ENCODE assay signal across 1 cellular context in the genomic region with DNA sequence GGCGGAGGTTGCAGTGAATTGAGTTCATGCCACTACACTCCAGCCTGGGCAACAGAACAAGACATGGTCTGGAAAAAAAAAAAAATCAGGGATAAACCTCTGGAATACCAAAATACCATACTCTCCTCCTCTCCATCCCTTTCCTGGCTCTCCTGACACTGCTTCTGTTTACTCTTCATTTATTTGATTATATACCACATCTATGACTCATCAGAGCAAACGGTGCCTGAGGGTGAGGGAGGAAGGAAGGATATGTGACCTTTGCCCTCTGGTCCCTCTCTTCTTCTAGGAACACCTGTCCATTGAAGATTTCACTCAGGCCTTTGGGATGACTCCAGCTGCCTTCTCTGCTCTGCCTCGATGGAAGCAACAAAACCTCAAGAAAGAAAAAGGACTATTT.
A peak's percentile ranks its signal among the peaks of the same experiment; 100 is the strongest.
TF ChIP-seq lines count a peak whose summit lies in the region.

No MANE protein-coding gene starts in this region.

TF ChIP-seq in HepG2, 621 proteins besides CTCF, POLR2A, EP300 and RAD21 (continued from another document and continues in another):
- TF ChIP-seq, protein P1, sequence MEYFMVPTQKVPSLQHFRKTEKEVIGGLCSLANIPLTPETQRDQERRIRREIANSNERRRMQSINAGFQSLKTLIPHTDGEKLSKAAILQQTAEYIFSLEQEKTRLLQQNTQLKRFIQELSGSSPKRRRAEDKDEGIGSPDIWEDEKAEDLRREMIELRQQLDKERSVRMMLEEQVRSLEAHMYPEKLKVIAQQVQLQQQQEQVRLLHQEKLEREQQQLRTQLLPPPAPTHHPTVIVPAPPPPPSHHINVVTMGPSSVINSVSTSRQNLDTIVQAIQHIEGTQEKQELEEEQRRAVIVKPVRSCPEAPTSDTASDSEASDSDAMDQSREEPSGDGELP (IDR thresholded peaks at IDR 0.05; ENCODE audit: borderline replicate concordance, low read depth), result 0 out of 2 replicates have a peak, but pooled peaks have one; percentile 53
- TF ChIP-seq GABPA (IDR thresholded peaks at IDR 0.05; ENCODE audit: low read depth, low read length), result no peak
- TF ChIP-seq GABPA (CRISPR knock-in tag; IDR thresholded peaks at IDR 0.05; ENCODE audit: low read depth), result peak; percentile 37; the same call in 1 of the 2 replicates
- TF ChIP-seq RXRB (CRISPR knock-in tag; IDR thresholded peaks at IDR 0.05; ENCODE audit: borderline replicate concordance), result peak; percentile 85
- TF ChIP-seq RBM22 (optimal IDR thresholded peaks at IDR 0.05; ENCODE audit: low read length), result peak; percentile 49
- TF ChIP-seq ZFP37 (CRISPR knock-in tag; IDR thresholded peaks at IDR 0.05; ENCODE audit: borderline replicate concordance), result no peak
- peak; percentile 74 for TF ChIP-seq DPF2 (CRISPR knock-in tag; IDR thresholded peaks at IDR 0.05; ENCODE audit: borderline replicate concordance, low read depth)
- TF ChIP-seq ZFP90 (CRISPR knock-in tag; IDR thresholded peaks at IDR 0.05; ENCODE audit: borderline replicate concordance), result no peak
- no peak for TF ChIP-seq KLF6 (CRISPR knock-in tag; IDR thresholded peaks at IDR 0.05)
- TF ChIP-seq CREM (IDR thresholded peaks at IDR 0.05), result peak; percentile 39; the same call in 1 of the 2 replicates
- no peak for TF ChIP-seq CREM (CRISPR knock-in tag; IDR thresholded peaks at IDR 0.05)
- TF ChIP-seq FOSL2 (CRISPR knock-in tag; IDR thresholded peaks at IDR 0.05), result peak; percentile 99
- TF ChIP-seq CCDC6 (CRISPR knock-in tag; IDR thresholded peaks at IDR 0.05), result no peak
- no peak for TF ChIP-seq SYNCRIP (IDR thresholded peaks at IDR 0.05; ENCODE audit: insufficient read depth, low read depth, low read length)
- peak; percentile 57 for TF ChIP-seq NCOA2 (CRISPR knock-in tag; IDR thresholded peaks at IDR 0.05)
- 0 out of 2 replicates have a peak, but pooled peaks have one; percentile 12 for TF ChIP-seq KAT8 (CRISPR knock-in tag; IDR thresholded peaks at IDR 0.05)
- TF ChIP-seq, protein P2, sequence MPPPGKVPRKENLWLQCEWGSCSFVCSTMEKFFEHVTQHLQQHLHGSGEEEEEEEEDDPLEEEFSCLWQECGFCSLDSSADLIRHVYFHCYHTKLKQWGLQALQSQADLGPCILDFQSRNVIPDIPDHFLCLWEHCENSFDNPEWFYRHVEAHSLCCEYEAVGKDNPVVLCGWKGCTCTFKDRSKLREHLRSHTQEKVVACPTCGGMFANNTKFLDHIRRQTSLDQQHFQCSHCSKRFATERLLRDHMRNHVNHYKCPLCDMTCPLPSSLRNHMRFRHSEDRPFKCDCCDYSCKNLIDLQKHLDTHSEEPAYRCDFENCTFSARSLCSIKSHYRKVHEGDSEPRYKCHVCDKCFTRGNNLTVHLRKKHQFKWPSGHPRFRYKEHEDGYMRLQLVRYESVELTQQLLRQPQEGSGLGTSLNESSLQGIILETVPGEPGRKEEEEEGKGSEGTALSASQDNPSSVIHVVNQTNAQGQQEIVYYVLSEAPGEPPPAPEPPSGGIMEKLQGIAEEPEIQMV (CRISPR knock-in tag; IDR thresholded peaks at IDR 0.05; ENCODE audit: low read depth), result no peak
- 0 out of 2 replicates have a peak, but pooled peaks have one; percentile 33 for TF ChIP-seq ZSCAN29 (CRISPR knock-in tag; conservative IDR thresholded peaks at IDR 0.05)
- TF ChIP-seq ZNF772 (CRISPR knock-in tag; IDR thresholded peaks at IDR 0.05), result 0 out of 2 replicates have a peak, but pooled peaks have one; percentile 37
- peak; percentile 82; the same call in 1 of the 2 replicates for TF ChIP-seq JUN (CRISPR knock-in tag; IDR thresholded peaks at IDR 0.05)
- no peak for TF ChIP-seq FOXP1 (IDR thresholded peaks at IDR 0.05)
- peak; percentile 56 for TF ChIP-seq FOXP1 (CRISPR knock-in tag; IDR thresholded peaks at IDR 0.05)
- TF ChIP-seq HMG20A (CRISPR knock-in tag; IDR thresholded peaks at IDR 0.05; ENCODE audit: borderline replicate concordance), result peak; percentile 77; the same call in 1 of the 2 replicates
- peak; percentile 48; the same call in 1 of the 2 replicates for TF ChIP-seq SALL1 (CRISPR knock-in tag; IDR thresholded peaks at IDR 0.05)
- peak; percentile 45; the same call in 1 of the 2 replicates for TF ChIP-seq LCORL (IDR thresholded peaks at IDR 0.05)
- peak; percentile 76; the same call in 1 of the 2 replicates for TF ChIP-seq LCORL (CRISPR knock-in tag; IDR thresholded peaks at IDR 0.05)
- peak; percentile 65 for TF ChIP-seq HDAC1 (CRISPR knock-in tag; IDR thresholded peaks at IDR 0.05)
- TF ChIP-seq MAZ (IDR thresholded peaks at IDR 0.05; ENCODE audit: borderline replicate concordance, low read depth, low read length), result no peak
- peak; percentile 42; the same call in 1 of the 2 replicates for TF ChIP-seq MAZ (CRISPR knock-in tag; IDR thresholded peaks at IDR 0.05; ENCODE audit: low read depth)
- peak; percentile 73; the same call in 1 of the 2 replicates for TF ChIP-seq ZNF709 (CRISPR knock-in tag; IDR thresholded peaks at IDR 0.05)
- peak; percentile 90 for TF ChIP-seq FOXA3 (CRISPR knock-in tag; IDR thresholded peaks at IDR 0.05)
- no peak for TF ChIP-seq ZNF546 (CRISPR knock-in tag; conservative IDR thresholded peaks at IDR 0.05)
- TF ChIP-seq, protein P3, sequence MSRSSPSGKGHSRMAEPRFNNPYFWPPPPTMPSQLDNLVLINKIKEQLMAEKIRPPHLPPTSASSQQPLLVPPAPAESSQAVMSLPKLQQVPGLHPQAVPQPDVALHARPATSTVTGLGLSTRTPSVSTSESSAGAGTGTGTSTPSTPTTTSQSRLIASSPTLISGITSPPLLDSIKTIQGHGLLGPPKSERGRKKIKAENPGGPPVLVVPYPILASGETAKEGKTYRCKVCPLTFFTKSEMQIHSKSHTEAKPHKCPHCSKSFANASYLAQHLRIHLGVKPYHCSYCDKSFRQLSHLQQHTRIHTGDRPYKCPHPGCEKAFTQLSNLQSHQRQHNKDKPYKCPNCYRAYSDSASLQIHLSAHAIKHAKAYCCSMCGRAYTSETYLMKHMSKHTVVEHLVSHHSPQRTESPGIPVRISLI (CRISPR knock-in tag; IDR thresholded peaks at IDR 0.05; ENCODE audit: borderline replicate concordance), result peak; percentile 78; the same call in 1 of the 2 replicates
- no peak for TF ChIP-seq ZNF619 (CRISPR knock-in tag; IDR thresholded peaks at IDR 0.05)
- 0 out of 2 replicates have a peak, but pooled peaks have one; percentile 29 for TF ChIP-seq KDM1A (CRISPR knock-in tag; IDR thresholded peaks at IDR 0.05)
- peak; percentile 93 for TF ChIP-seq MIXL1 (CRISPR knock-in tag; IDR thresholded peaks at IDR 0.05)
- TF ChIP-seq, protein P4, sequence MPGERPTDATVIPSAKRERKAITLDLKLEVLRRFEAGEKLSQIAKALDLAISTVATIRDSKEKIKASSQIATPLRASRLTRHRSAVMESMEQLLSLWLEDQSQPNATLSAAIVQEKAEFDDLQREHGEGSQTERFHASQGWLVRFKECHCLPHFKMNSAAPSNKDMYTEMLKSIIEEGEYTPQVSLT (CRISPR knock-in tag; IDR thresholded peaks at IDR 0.05; ENCODE audit: borderline replicate concordance, low read depth), result no peak
- no peak for TF ChIP-seq SMARCC2 (IDR thresholded peaks at IDR 0.05)
- TF ChIP-seq CBX2 (IDR thresholded peaks at IDR 0.05; ENCODE audit: low read depth, low read length), result no peak
- no peak for TF ChIP-seq CBX2 (CRISPR knock-in tag; IDR thresholded peaks at IDR 0.05; ENCODE audit: low read depth)
- peak; percentile 82 for TF ChIP-seq HDAC2 (CRISPR knock-in tag; IDR thresholded peaks at IDR 0.05)
- TF ChIP-seq, protein P5, sequence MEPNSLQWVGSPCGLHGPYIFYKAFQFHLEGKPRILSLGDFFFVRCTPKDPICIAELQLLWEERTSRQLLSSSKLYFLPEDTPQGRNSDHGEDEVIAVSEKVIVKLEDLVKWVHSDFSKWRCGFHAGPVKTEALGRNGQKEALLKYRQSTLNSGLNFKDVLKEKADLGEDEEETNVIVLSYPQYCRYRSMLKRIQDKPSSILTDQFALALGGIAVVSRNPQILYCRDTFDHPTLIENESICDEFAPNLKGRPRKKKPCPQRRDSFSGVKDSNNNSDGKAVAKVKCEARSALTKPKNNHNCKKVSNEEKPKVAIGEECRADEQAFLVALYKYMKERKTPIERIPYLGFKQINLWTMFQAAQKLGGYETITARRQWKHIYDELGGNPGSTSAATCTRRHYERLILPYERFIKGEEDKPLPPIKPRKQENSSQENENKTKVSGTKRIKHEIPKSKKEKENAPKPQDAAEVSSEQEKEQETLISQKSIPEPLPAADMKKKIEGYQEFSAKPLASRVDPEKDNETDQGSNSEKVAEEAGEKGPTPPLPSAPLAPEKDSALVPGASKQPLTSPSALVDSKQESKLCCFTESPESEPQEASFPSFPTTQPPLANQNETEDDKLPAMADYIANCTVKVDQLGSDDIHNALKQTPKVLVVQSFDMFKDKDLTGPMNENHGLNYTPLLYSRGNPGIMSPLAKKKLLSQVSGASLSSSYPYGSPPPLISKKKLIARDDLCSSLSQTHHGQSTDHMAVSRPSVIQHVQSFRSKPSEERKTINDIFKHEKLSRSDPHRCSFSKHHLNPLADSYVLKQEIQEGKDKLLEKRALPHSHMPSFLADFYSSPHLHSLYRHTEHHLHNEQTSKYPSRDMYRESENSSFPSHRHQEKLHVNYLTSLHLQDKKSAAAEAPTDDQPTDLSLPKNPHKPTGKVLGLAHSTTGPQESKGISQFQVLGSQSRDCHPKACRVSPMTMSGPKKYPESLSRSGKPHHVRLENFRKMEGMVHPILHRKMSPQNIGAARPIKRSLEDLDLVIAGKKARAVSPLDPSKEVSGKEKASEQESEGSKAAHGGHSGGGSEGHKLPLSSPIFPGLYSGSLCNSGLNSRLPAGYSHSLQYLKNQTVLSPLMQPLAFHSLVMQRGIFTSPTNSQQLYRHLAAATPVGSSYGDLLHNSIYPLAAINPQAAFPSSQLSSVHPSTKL (CRISPR knock-in tag; IDR thresholded peaks at IDR 0.05), result peak; percentile 94
- TF ChIP-seq ETV5 (CRISPR knock-in tag; IDR thresholded peaks at IDR 0.05; ENCODE audit: borderline replicate concordance), result peak; percentile 86; the same call in 1 of the 2 replicates
- TF ChIP-seq, protein P6, sequence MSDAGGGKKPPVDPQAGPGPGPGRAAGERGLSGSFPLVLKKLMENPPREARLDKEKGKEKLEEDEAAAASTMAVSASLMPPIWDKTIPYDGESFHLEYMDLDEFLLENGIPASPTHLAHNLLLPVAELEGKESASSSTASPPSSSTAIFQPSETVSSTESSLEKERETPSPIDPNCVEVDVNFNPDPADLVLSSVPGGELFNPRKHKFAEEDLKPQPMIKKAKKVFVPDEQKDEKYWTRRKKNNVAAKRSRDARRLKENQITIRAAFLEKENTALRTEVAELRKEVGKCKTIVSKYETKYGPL (CRISPR knock-in tag; IDR thresholded peaks at IDR 0.05), result no peak
- TF ChIP-seq NR2C2 (CRISPR knock-in tag; IDR thresholded peaks at IDR 0.05; ENCODE audit: borderline replicate concordance), result peak; percentile 74
- peak; percentile 35; the same call in 1 of the 2 replicates for TF ChIP-seq KDM6A (CRISPR knock-in tag; IDR thresholded peaks at IDR 0.05; ENCODE audit: low read depth)
- no peak for TF ChIP-seq THYN1 (CRISPR knock-in tag; IDR thresholded peaks at IDR 0.05; ENCODE audit: borderline replicate concordance, low read depth)
- 0 out of 2 replicates have a peak, but pooled peaks have one; percentile 27 for TF ChIP-seq ZMAT3 (CRISPR knock-in tag; conservative IDR thresholded peaks at IDR 0.05)
- TF ChIP-seq GFI1 (CRISPR knock-in tag; IDR thresholded peaks at IDR 0.05; ENCODE audit: borderline replicate concordance), result peak; percentile 81
- no peak for TF ChIP-seq ZC3H4 (CRISPR knock-in tag; IDR thresholded peaks at IDR 0.05; ENCODE audit: borderline replicate concordance)
- 0 out of 2 replicates have a peak, but pooled peaks have one; percentile 39 for TF ChIP-seq GATAD1 (CRISPR knock-in tag; IDR thresholded peaks at IDR 0.05)
- peak; percentile 78 for TF ChIP-seq ZEB1 (IDR thresholded peaks at IDR 0.05; ENCODE audit: insufficient replicate concordance, low read depth)
- peak; percentile 65 for TF ChIP-seq HNF4A (CRISPR knock-in tag; IDR thresholded peaks at IDR 0.05)
- peak; percentile 53; the same call in 1 of the 2 replicates for TF ChIP-seq TBX3 (IDR thresholded peaks at IDR 0.05; ENCODE audit: borderline replicate concordance)
- TF ChIP-seq AHDC1 (CRISPR knock-in tag; IDR thresholded peaks at IDR 0.05; ENCODE audit: borderline replicate concordance), result peak; percentile 79; the same call in 1 of the 2 replicates
- TF ChIP-seq MAX (IDR thresholded peaks at IDR 0.05), result no peak
- no peak for TF ChIP-seq ZNF839 (CRISPR knock-in tag; IDR thresholded peaks at IDR 0.05; ENCODE audit: borderline replicate concordance)
- TF ChIP-seq MED8 (CRISPR knock-in tag; IDR thresholded peaks at IDR 0.05; ENCODE audit: insufficient replicate concordance), result no peak
- TF ChIP-seq RCOR2 (CRISPR knock-in tag; IDR thresholded peaks at IDR 0.05), result peak; percentile 93
